Comparison of ENCODE assay signal across 24 cellular contexts in the genomic region with DNA sequence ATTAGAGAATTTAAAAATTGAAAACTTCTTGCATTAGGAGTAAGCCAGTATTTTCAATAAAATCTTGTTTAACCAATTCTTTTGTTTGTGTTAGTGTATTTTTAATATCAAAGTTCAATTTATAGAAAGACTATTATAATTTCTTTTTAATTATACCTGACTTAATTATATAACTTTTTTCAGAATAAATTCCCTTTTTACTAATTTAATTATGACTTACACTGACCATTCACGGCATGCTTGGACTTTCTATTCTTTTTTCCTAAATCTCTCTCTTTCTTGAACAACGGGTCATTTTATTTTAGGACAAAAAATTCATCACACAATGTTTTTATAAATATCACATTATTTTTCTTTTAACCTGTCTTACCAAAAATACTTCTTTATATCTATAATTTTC.
DNase-seq lines count a peak whose midpoint lies in the region; ATAC-seq, FAIRE-seq and TF ChIP-seq lines count a peak whose summit lies in the region.
"Had no signal": no experiment of that assay in that cellular context is flagged by ENCODE, and none has a peak within 500 bp of the region (broad histone marks: within the 10 kb centered on the region; RNA-seq: fewer than 3 reads in every experiment).

No MANE protein-coding gene starts in this region.

- H3K27ac ChIP-seq in A673 (ENCODE audit: low read depth, low read length, poor library complexity, severe bottlenecking) (no peak overlapping the region), HUES64 (ENCODE audit: low read depth, low read length) (no peak overlapping the region)
- no peak overlapping the region for H3K27ac ChIP-seq in CD8-positive, alpha-beta T cell (ENCODE audit: low read depth, low read length)
- H3K27ac ChIP-seq: GM23248, tibial artery had no signal

- H3K27me3 Mint-ChIP-seq in CD8-positive, alpha-beta T cell (ENCODE audit: low read depth): no peaks in the 10 kb centered on the region
- H3K27me3 Mint-ChIP-seq: activated CD4-positive, alpha-beta memory T cell treated with anti-CD3 and anti-CD28 coated beads, Interleukin-2, amount 10 ng/mL, durations not matched to agents 7 days and 5 days; CD4-positive, alpha-beta T cell; IgD-negative memory B cell; memory B cell; natural killer cell treated with Interleukin-12 subunit alpha and Interleukin-12 subunit beta and Interleukin-15 and Interleukin-18, amount 100 ng/mL, for 72 hours had no signal

- no peak for FAIRE-seq in RCC 7860 (lab: Jason Lieb, UNC)

- H3K9me3 Mint-ChIP-seq in CD8-positive, alpha-beta T cell: peaks cover 15% of the 10 kb centered on the region

- H3K9me3 ChIP-seq in A673 (ENCODE audit: low read depth, low read length, poor library complexity, severe bottlenecking): peaks cover 31% of the 10 kb centered on the region
- H3K9me3 ChIP-seq in HUES64 (ENCODE audit: insufficient read depth, low read depth, low read length): peaks cover 62% of the 10 kb centered on the region
- H3K9me3 ChIP-seq in CD8-positive, alpha-beta T cell (ENCODE audit: low read length): no peaks in the 10 kb centered on the region

- CTCF ChIA-PET in A673 (lab: Charles Lee): no interaction called here
- CTCF ChIA-PET in CD8-positive, alpha-beta T cell (lab: Charles Lee): no interaction called here

- peak; percentile 17 for DNase-seq in A673 (ENCODE audit: low spot score)
- DNase-seq in RCC 7860 (ENCODE audit: low spot score): peak; percentile 55
- DNase-seq in fibroblast of peridontal ligament (ENCODE audit: extremely low read depth): peak; percentile 10
- DNase-seq in CD8-positive, alpha-beta T cell: no peak
- DNase-seq: activated CD4-positive, alpha-beta memory T cell treated with anti-CD3 and anti-CD28 coated beads, Interleukin-2, amount 10 ng/mL, durations not matched to agents 7 days and 5 days; activated CD4-positive, CD25-positive, alpha-beta regulatory T cell; activated naive CD4-positive, alpha-beta T cell treated with anti-CD3 and anti-CD28 coated beads, Interleukin-2, amount 10 ng/mL, durations not matched to agents 7 days and 5 days; CD4-positive, alpha-beta T cell; GM23248; hypothalamus; NCI-H1105 treated with DMSO at 0.1 percent for 48 hours; NCI-H524 treated with DMSO at 0.1 percent for 48 hours; posterior cingulate gyrus; SK-N-SH; stimulated activated CD4-positive, alpha-beta T cell treated with anti-CD3 and anti-CD28 coated beads, Interleukin-1b, Interleukin-23, amount 100 ng/mL, for 48 hours; stimulated activated naive CD8-positive, alpha-beta T cell treated with anti-CD3 and anti-CD28 coated beads, Interleukin-15, Interleukin-2, amounts not matched to agents 100 U/mL and 50 U/mL, for 24 hours; tibial artery had no signal

- intact Hi-C loops in A673 (cut with micrococcal nuclease; ENCODE audit: unreplicated experiment): no loop called here
- intact Hi-C loops in CD8-positive, alpha-beta T cell (cut with DNase I, micrococcal nuclease): no loop called here

- no peaks in the 10 kb centered on the region for H3K4me1 ChIP-seq in A673 (ENCODE audit: insufficient read depth, low read length, poor library complexity, severe bottlenecking)
- H3K4me1 ChIP-seq in HUES64 (ENCODE audit: insufficient read depth, low read length): no peaks in the 10 kb centered on the region
- no peaks in the 10 kb centered on the region for H3K4me1 ChIP-seq in CD8-positive, alpha-beta T cell (ENCODE audit: insufficient read depth, low read length)
- H3K4me1 ChIP-seq: tibial artery had no signal

- no peaks in the 10 kb centered on the region for H3K36me3 Mint-ChIP-seq in CD8-positive, alpha-beta T cell

- no peak overlapping the region for H3K4me3 Mint-ChIP-seq in CD8-positive, alpha-beta T cell
- H3K4me3 Mint-ChIP-seq: activated CD4-positive, alpha-beta memory T cell treated with anti-CD3 and anti-CD28 coated beads, Interleukin-2, amount 10 ng/mL, durations not matched to agents 7 days and 5 days; activated naive CD4-positive, alpha-beta T cell treated with anti-CD3 and anti-CD28 coated beads, Interleukin-2, amount 10 ng/mL, durations not matched to agents 7 days and 5 days; CD4-positive, alpha-beta T cell; IgD-negative memory B cell; memory B cell; natural killer cell treated with Interleukin-12 subunit alpha and Interleukin-12 subunit beta and Interleukin-15 and Interleukin-18, amount 100 ng/mL, for 72 hours had no signal

- H3K27me3 ChIP-seq in A673 (replicated peaks; ENCODE audit: insufficient read depth, low read depth, low read length, poor library complexity): no peaks in the 10 kb centered on the region
- no peaks in the 10 kb centered on the region for H3K27me3 ChIP-seq in HUES64 (ENCODE audit: insufficient read depth, low read length)
- no peaks in the 10 kb centered on the region for H3K27me3 ChIP-seq in CD8-positive, alpha-beta T cell (ENCODE audit: insufficient read depth, low read length)
- H3K27me3 ChIP-seq: tibial artery had no signal

- no TSS peak for BruUV-seq in A673 (replicated peaks; lab: Mats Ljungman, UMichigan)

- no peak overlapping the region for H3K27ac Mint-ChIP-seq in CD8-positive, alpha-beta T cell
- H3K27ac Mint-ChIP-seq: activated CD4-positive, alpha-beta memory T cell treated with anti-CD3 and anti-CD28 coated beads, Interleukin-2, amount 10 ng/mL, durations not matched to agents 7 days and 5 days; activated naive CD4-positive, alpha-beta T cell treated with anti-CD3 and anti-CD28 coated beads, Interleukin-2, amount 10 ng/mL, durations not matched to agents 7 days and 5 days; CD4-positive, alpha-beta T cell; IgD-negative memory B cell; natural killer cell treated with Interleukin-12 subunit alpha and Interleukin-12 subunit beta and Interleukin-15 and Interleukin-18, amount 100 ng/mL, for 72 hours had no signal

- peaks cover 14% of the 10 kb centered on the region for H3K4me1 Mint-ChIP-seq in CD8-positive, alpha-beta T cell (ENCODE audit: low read depth)
- H3K4me1 Mint-ChIP-seq: memory B cell had no signal

- no peaks in the 10 kb centered on the region for H3K36me3 ChIP-seq in A673 (ENCODE audit: insufficient read depth, low read length, poor library complexity, severe bottlenecking)
- H3K36me3 ChIP-seq in HUES64 (ENCODE audit: insufficient read depth, low read length): no peaks in the 10 kb centered on the region
- H3K36me3 ChIP-seq in CD8-positive, alpha-beta T cell (ENCODE audit: insufficient read depth, low read length): no peaks in the 10 kb centered on the region
- H3K36me3 ChIP-seq: tibial artery had no signal

- 76% methylated on average over 2 of the region's 2 CpGs for WGBS in HUES64

- no peak for ATAC-seq in CD8-positive, alpha-beta T cell
- ATAC-seq in HG03521 (IDR thresholded peaks at IDR 0.05; ENCODE audit: unreplicated experiment): no peak
- ATAC-seq in GM21825 (IDR thresholded peaks at IDR 0.05; ENCODE audit: unreplicated experiment): no peak
- ATAC-seq in HG03196 (IDR thresholded peaks at IDR 0.05; ENCODE audit: unreplicated experiment): no peak
- ATAC-seq: natural killer cell treated with Interleukin-12 subunit alpha and Interleukin-12 subunit beta and Interleukin-15 and Interleukin-18, amount 100 ng/mL, for 72 hours; stimulated activated naive CD8-positive, alpha-beta T cell treated with anti-CD3 and anti-CD28 coated beads, Interleukin-15, Interleukin-2, amounts not matched to agents 100 U/mL and 50 U/mL, for 24 hours had no signal

- H3K4me3 ChIP-seq in A673 (ENCODE audit: low read depth, low read length, poor library complexity, severe bottlenecking) (no peak overlapping the region), HUES64 (ENCODE audit: low read length) (peak overlapping the region; percentile 13; the same call in 1 of the 2 replicates)
- H3K4me3 ChIP-seq in CD8-positive, alpha-beta T cell (ENCODE audit: low read depth, low read length): no peak overlapping the region
- H3K4me3 ChIP-seq: GM23248, tibial artery had no signal

- no peak for TF ChIP-seq CTCF in A673 (conservative IDR thresholded peaks at IDR 0.05; ENCODE audit: low read depth, low read length)
- no peak for TF ChIP-seq CTCF in CD8-positive, alpha-beta T cell (IDR thresholded peaks at IDR 0.05)

- H3K9ac ChIP-seq in HUES64 (ENCODE audit: low read depth, low read length): no peak overlapping the region
- H3K9ac ChIP-seq: GM23248, SK-N-SH had no signal

- POLR2A ChIA-PET in A673 (lab: Charles Lee; ENCODE audit: low non-redundant PET): no interaction called here
- POLR2A ChIA-PET in CD8-positive, alpha-beta T cell (lab: Charles Lee): no interaction called here

Comparison
In these comparisons a context has a peak if more than half of its experiments do, and no peak if none do; other contexts are left out.
1. DNase-seq: peak in A673 (single experiment), RCC 7860 (single experiment) and fibroblast of peridontal ligament (single experiment); none in CD8-positive, alpha-beta T cell (0 of 7).